Comparison of ENCODE assay signal across 9 cellular contexts in the genomic region with DNA sequence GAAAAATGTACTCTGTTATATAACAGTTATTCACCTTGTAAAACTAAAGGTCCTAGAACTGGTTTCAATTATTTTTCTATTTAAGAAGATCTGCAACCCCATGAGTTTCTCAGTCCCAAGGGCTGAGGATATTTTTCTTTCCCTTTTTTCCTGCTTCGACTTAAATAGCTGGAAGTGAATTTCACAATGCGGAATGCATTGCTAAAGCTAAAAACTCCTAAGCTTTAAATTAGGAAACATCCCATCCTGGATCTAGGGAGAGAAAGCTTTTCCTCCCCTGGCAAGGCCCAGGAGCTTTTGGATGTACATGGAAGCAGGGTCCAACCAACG. TPM values are rescaled to one million over a fixed set of nuclear protein-coding genes. Genes with fewer than 3 reads are reported as not detected.
DNase-seq lines count a peak whose midpoint lies in the region; ATAC-seq, FAIRE-seq and TF ChIP-seq lines count a peak whose summit lies in the region.
"Had no signal": no experiment of that assay in that cellular context is flagged by ENCODE, and none has a peak within 500 bp of the region (broad histone marks: within the 10 kb centered on the region; RNA-seq: fewer than 3 reads in every experiment).

No MANE protein-coding gene starts in this region.

- peak overlapping the region; percentile 66 for H3K4me3 ChIP-seq in fibroblast of the aortic adventitia (ENCODE audit: low read depth, low read length)
- H3K4me3 ChIP-seq in pancreas: peak overlapping the region in 3 of 4 donors; percentile 15 to 57 (median 35)

- H3K27me3 Mint-ChIP-seq in CD4-positive, alpha-beta T cell: no peaks in the 10 kb centered on the region
- no peaks in the 10 kb centered on the region for H3K27me3 Mint-ChIP-seq in T-helper 17 cell

- no peaks in the 10 kb centered on the region for H3K27me3 ChIP-seq in CD4-positive, alpha-beta T cell (ENCODE audit: control insufficient read depth, insufficient read depth, low read length)
- H3K27me3 ChIP-seq in pancreas: no peaks in the 10 kb centered on the region

- FAIRE-seq in pancreas (lab: Jason Lieb, UNC): no peak
- FAIRE-seq: GM12892 had no signal

- CTCF ChIA-PET in CD4-positive, alpha-beta T cell (lab: Charles Lee): no interaction called here

- no peak for ATAC-seq in CD4-positive, alpha-beta T cell (ENCODE audit: poor library complexity)
- ATAC-seq in T-helper 17 cell (no peak), pancreas (no peak), GM21786 (IDR thresholded peaks at IDR 0.05; ENCODE audit: unreplicated experiment) (no peak)

- H3K4me1 ChIP-seq in pancreas: peaks cover 0 to 4% (median 0%) of the 10 kb centered on the region in 3 donors

- WGBS in pancreas, 2 donors: 54 to 60% methylated on average over 3 of the region's 3 CpGs

- peaks cover 8% of the 10 kb centered on the region for H3K4me1 Mint-ChIP-seq in CD4-positive, alpha-beta T cell (ENCODE audit: low read depth)
- H3K4me1 Mint-ChIP-seq in T-helper 17 cell: peaks cover 7% of the 10 kb centered on the region

- peak overlapping the region; percentile 86 for H3K4me3 Mint-ChIP-seq in CD4-positive, alpha-beta T cell
- H3K4me3 Mint-ChIP-seq in T-helper 17 cell: peak overlapping the region; percentile 75

- POLR2A ChIA-PET in CD4-positive, alpha-beta T cell (lab: Charles Lee): no interaction called here

- no peak overlapping the region for H3K27ac ChIP-seq in CD4-positive, alpha-beta T cell (ENCODE audit: low read depth, low read length)
- H3K27ac ChIP-seq in pancreas: peak overlapping the region in 2 of 4 donors; percentile 10 to 50

- intact Hi-C loops in CD4-positive, alpha-beta T cell (cut with DNase I, micrococcal nuclease): loop anchor here in 1 of 2 experiments (10.0 kb wide), 1 partner anchor 251 kb away; no protein-coding TSS in a partner anchor
- intact Hi-C loops in pancreas (cut with DNase I): no loop called here

- no peak for DNase-seq in CD4-positive, alpha-beta T cell
- DNase-seq in T-helper 17 cell (no peak), fibroblast of the aortic adventitia (ENCODE audit: low read depth) (peak; percentile 87), pancreas (no peak), NCI-H2029 (lab: John Stamatoyannopoulos, UW) (no peak), ACHN (no peak), GM19240 (ENCODE audit: insufficient read length, low spot score) (no peak)

- no peak overlapping the region for H3K27ac Mint-ChIP-seq in CD4-positive, alpha-beta T cell
- H3K27ac Mint-ChIP-seq in T-helper 17 cell: no peak overlapping the region

- H3K9me3 Mint-ChIP-seq in CD4-positive, alpha-beta T cell: no peaks in the 10 kb centered on the region

- no peak for TF ChIP-seq CTCF in CD4-positive, alpha-beta T cell (IDR thresholded peaks at IDR 0.05)
- TF ChIP-seq CTCF in fibroblast of the aortic adventitia (IDR thresholded peaks at IDR 0.05; ENCODE audit: insufficient read depth, low read length) (no peak), pancreas (IDR thresholded peaks at IDR 0.05) (no peak)

- in situ Hi-C loops in ACHN (cut with HindIII; ENCODE audit: low pct_ligation_motif_present, low pct_unique_long_range_greater_than_20kb, low sequenced_read_pairs): no loop called here

- no peaks in the 10 kb centered on the region for H3K36me3 Mint-ChIP-seq in CD4-positive, alpha-beta T cell (ENCODE audit: low read depth)
- H3K36me3 Mint-ChIP-seq in T-helper 17 cell (ENCODE audit: low read depth): no peaks in the 10 kb centered on the region

- no peaks in the 10 kb centered on the region for H3K9me3 ChIP-seq in CD4-positive, alpha-beta T cell (ENCODE audit: control insufficient read depth, low read length)
- H3K9me3 ChIP-seq in T-helper 17 cell (ENCODE audit: control insufficient read depth, low read length, poor library complexity, severe bottlenecking) (no peaks in the 10 kb centered on the region), pancreas (no peaks in the 10 kb centered on the region)

- H3K36me3 ChIP-seq in pancreas: no peaks in the 10 kb centered on the region

RNA-seq across cellular contexts. Expression of a gene that starts 1.4 kb away (rescaled TPM):
- 1 to 10 TPM in 1 of 2 experiments, under 1 TPM in 1; 0.67 to 1.1 TPM for total RNA-seq in CD4-positive, alpha-beta T cell
- total RNA-seq in T-helper 17 cell (under 1 TPM in 1 of 2 donors, not detected in 1; 0.44 TPM), fibroblast of the aortic adventitia (ENCODE audit: low replicate concordance) (5.3 and 24.1 TPM in 2 replicates), pancreas (under 1 TPM in 2 of 6 donors, not detected in 4; 0.28 to 0.52 TPM)
- polyA plus RNA-seq in pancreas: under 1 TPM; 0.15 to 0.40 TPM
